In genomic region chr17:40538936-40539705, GRCh38 we compare ENCODE assay signal across 9 cellular contexts. TPM values are rescaled to one million over a fixed set of nuclear protein-coding genes. Genes with fewer than 3 reads are reported as not detected.
DNase-seq lines count a peak whose midpoint lies in the region; ATAC-seq and TF ChIP-seq lines count a peak whose summit lies in the region.
"Had no signal": no experiment of that assay in that cellular context is flagged by ENCODE, and none has a peak within 500 bp of the region (broad histone marks: within the 10 kb centered on the region; RNA-seq: fewer than 3 reads in every experiment).

No MANE protein-coding gene starts in this region.

- no peak for TF ChIP-seq CTCF in brain (conservative IDR thresholded peaks at IDR 0.05)
- TF ChIP-seq CTCF in tibial artery (IDR thresholded peaks at IDR 0.05), result no peak
- TF ChIP-seq CTCF in type B pancreatic cell (conservative IDR thresholded peaks at IDR 0.05), result no peak

- no peak for DNase-seq in activated naive CD4-positive, alpha-beta T cell treated with anti-CD3 and anti-CD28 coated beads, Interleukin-2, amount 50 U/mL, for 72 hours (ENCODE audit: low spot score in 2 of 2)
- DNase-seq in activated naive CD4-positive, alpha-beta T cell (lab: John Stamatoyannopoulos, UW), result no peak
- DNase-seq in tibial artery, result no peak
- DNase-seq in iPS-NIHi7 (ENCODE audit: extremely low spot score), result no peak
- DNase-seq in stimulated activated CD4-positive, alpha-beta T cell treated with anti-CD3 and anti-CD28 coated beads, Interleukin-4, amount 100 ng/mL, for 24 hours, result no peak
- no peak for DNase-seq in type B pancreatic cell (ENCODE audit: extremely low spot score, unreplicated experiment)
- DNase-seq: NCI-H748 treated with DMSO at 0.1 percent for 48 hours had no signal

- H3K27ac Mint-ChIP-seq in activated naive CD4-positive, alpha-beta T cell treated with anti-CD3 and anti-CD28 coated beads, Interleukin-2, amount 50 U/mL, for 72 hours, result peak overlapping the region; percentile 34 to 100
- H3K27ac Mint-ChIP-seq in brain (peak overlapping the region in 4 of 5 experiments; percentile 16 to 97 (median 85)), type B pancreatic cell (no peak overlapping the region)

- intact Hi-C loops in tibial artery (cut with DNase I; ENCODE audit: low total_unique reads), result loop anchor here (10.0 kb wide), 1 partner anchor 184 kb away; no protein-coding TSS in a partner anchor

- H3K4me1 ChIP-seq in muscle layer of colon (ENCODE audit: insufficient read depth, low read length) (peaks cover 74% of the 10 kb centered on the region), tibial artery (peaks cover 10 to 78% (median 69%) of the 10 kb centered on the region in 4 donors)

- no peaks in the 10 kb centered on the region for H3K9me3 Mint-ChIP-seq in activated naive CD4-positive, alpha-beta T cell treated with anti-CD3 and anti-CD28 coated beads, Interleukin-2, amount 50 U/mL, for 72 hours
- H3K9me3 Mint-ChIP-seq in brain (no peaks in the 10 kb centered on the region), type B pancreatic cell (no peaks in the 10 kb centered on the region)

- no peak overlapping the region for H3K4me3 Mint-ChIP-seq in brain
- H3K4me3 Mint-ChIP-seq in type B pancreatic cell, result no peak overlapping the region

- H3K27me3 ChIP-seq in muscle layer of colon (ENCODE audit: control insufficient read depth in 1 of 2, insufficient read depth in 2 of 2, low read length in 2 of 2) (no peaks in the 10 kb centered on the region), tibial artery (no peaks in the 10 kb centered on the region)

- H3K27ac ChIP-seq in muscle layer of colon (ENCODE audit: low read depth, low read length) (peak overlapping the region; percentile 33), tibial artery (peak overlapping the region; percentile 88 to 91)

- ATAC-seq in activated naive CD4-positive, alpha-beta T cell treated with anti-CD3 and anti-CD28 coated beads, Interleukin-2, amount 50 U/mL, for 72 hours, result no peak

- H3K27me3 Mint-ChIP-seq in brain (peaks cover 4% of the 10 kb centered on the region), type B pancreatic cell (peaks cover 5% of the 10 kb centered on the region)

- no peak overlapping the region for H3K9ac ChIP-seq in muscle layer of colon (ENCODE audit: low read length)

- H3K9me3 ChIP-seq in muscle layer of colon (ENCODE audit: low read length) (no peaks in the 10 kb centered on the region), tibial artery (no peaks in the 10 kb centered on the region)

- H3K4me1 Mint-ChIP-seq in brain (peaks cover 80% of the 10 kb centered on the region), type B pancreatic cell (ENCODE audit: unreplicated experiment) (peaks cover 37% of the 10 kb centered on the region)

- H3K4me3 ChIP-seq in muscle layer of colon (ENCODE audit: low read depth in 1 of 2, low read length in 2 of 2), result no peak overlapping the region
- H3K4me3 ChIP-seq in tibial artery, result no peak overlapping the region

- H3K36me3 ChIP-seq in muscle layer of colon (ENCODE audit: insufficient read depth, low read length) (no peaks in the 10 kb centered on the region), tibial artery (no peaks in the 10 kb centered on the region)

- peaks cover 0 to 10% of the 10 kb centered on the region in 2 donors for H3K36me3 Mint-ChIP-seq in activated naive CD4-positive, alpha-beta T cell treated with anti-CD3 and anti-CD28 coated beads, Interleukin-2, amount 50 U/mL, for 72 hours
- H3K36me3 Mint-ChIP-seq in brain, result no peaks in the 10 kb centered on the region
- no peaks in the 10 kb centered on the region for H3K36me3 Mint-ChIP-seq in type B pancreatic cell

RNA-seq across cellular contexts. Expression of gene CCR7, which starts 26.2 kb away (rescaled TPM):
- total RNA-seq in activated naive CD4-positive, alpha-beta T cell treated with anti-CD3 and anti-CD28 coated beads, Interleukin-2, amount 50 U/mL, for 72 hours, result 100 to 1,000 TPM; 287 to 301 TPM
- polyA plus RNA-seq in brain (ENCODE audit: insufficient read depth, low read depth, low replicate concordance), result not detected
- not detected in 2 replicates for total RNA-seq in type B pancreatic cell (ENCODE audit: low replicate concordance)

RNA-seq across cellular contexts. Expression of gene TNS4, which starts 37.7 kb away (rescaled TPM):
- total RNA-seq in activated naive CD4-positive, alpha-beta T cell treated with anti-CD3 and anti-CD28 coated beads, Interleukin-2, amount 50 U/mL, for 72 hours, result 10 to 100 TPM in 1 of 2 donors, 1 to 10 TPM in 1; 1.7 to 11.6 TPM
- not detected for polyA plus RNA-seq in brain (ENCODE audit: insufficient read depth, low read depth, low replicate concordance)
- 1.8 and 2.3 TPM in 2 replicates for total RNA-seq in type B pancreatic cell (ENCODE audit: low replicate concordance)

Comparison
In these comparisons a context has a peak if more than half of its experiments do, and no peak if none do; other contexts are left out.
1. RNA of gene CCR7, which starts 26.2 kb away (total RNA-seq): 287 to 301 TPM in activated naive CD4-positive, alpha-beta T cell treated with anti-CD3 and anti-CD28 coated beads, Interleukin-2, amount 50 U/mL, for 72 hours; not detected in type B pancreatic cell; every median in the first group is over 100 times any median in the second.